In the genomic region with DNA sequence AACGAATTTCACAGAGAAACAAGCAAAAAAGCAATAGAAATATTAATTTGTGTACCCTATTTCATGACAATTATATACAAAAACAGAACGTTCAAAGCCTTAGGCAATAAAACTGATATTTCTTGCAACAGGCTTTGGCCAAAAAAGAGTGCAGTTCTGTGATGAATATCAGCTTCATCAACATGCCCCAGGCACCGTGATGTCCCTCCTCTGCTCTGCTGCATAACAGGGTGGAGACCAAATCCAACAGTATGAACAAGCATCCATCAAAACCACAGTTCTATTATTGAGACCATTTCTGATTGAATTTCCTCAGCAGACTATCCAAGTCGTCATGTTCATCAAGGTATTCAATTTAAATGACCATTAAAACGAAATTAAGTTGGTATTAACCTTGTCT, we compare ENCODE assay signal across 27 cellular contexts.
"Had no signal": no experiment of that assay in that cellular context is flagged by ENCODE, and none has a peak within 500 bp of the region (broad histone marks: within the 10 kb centered on the region; RNA-seq: fewer than 3 reads in every experiment).

No MANE protein-coding gene starts in this region.

- H3K9me3 ChIP-seq: ascending aorta, breast epithelium, colonic mucosa had no signal

- H3K4me3 ChIP-seq: ascending aorta, breast epithelium, cardiac muscle cell, colonic mucosa had no signal

- ATAC-seq: activated CD4-positive, alpha-beta T cell treated with anti-CD3 and anti-CD28 coated beads for 36 hours; activated CD8-positive, alpha-beta memory T cell treated with anti-CD3 and anti-CD28 coated beads, Interleukin-2, amount 10 ng/mL, durations not matched to agents 7 days and 5 days; activated CD8-positive, alpha-beta T cell treated with anti-CD3 and anti-CD28 coated beads, Interleukin-2, amount 10 ng/mL, durations not matched to agents 7 days and 5 days; activated naive CD8-positive, alpha-beta T cell treated with anti-CD3 and anti-CD28 coated beads, Interleukin-2, amount 50 U/mL, for 24 hours; esophagus mucosa had no signal

- DNase-seq: activated CD4-positive, alpha-beta memory T cell treated with anti-CD3 and anti-CD28 coated beads for 36 hours; activated CD4-positive, alpha-beta T cell treated with anti-CD3 and anti-CD28 coated beads for 36 hours; activated CD4-positive, alpha-beta T cell treated with anti-CD3 and anti-CD28 coated beads, Interleukin-2, amount 10 ng/mL, durations not matched to agents 24 days and 14 days; activated CD4-positive, CD25-positive, alpha-beta regulatory T cell; activated CD4-positive, CD25-positive, alpha-beta regulatory T cell treated with anti-CD3 and anti-CD28 coated beads, Interleukin-2, amount 50 U/mL, for 72 hours; activated CD8-positive, alpha-beta memory T cell treated with anti-CD3 and anti-CD28 coated beads, Interleukin-2, amount 10 ng/mL, durations not matched to agents 7 days and 5 days; activated CD8-positive, alpha-beta memory T cell treated with anti-CD3 and anti-CD28 coated beads, Interleukin-2, amount 50 U/mL, for 4 hours; activated CD8-positive, alpha-beta T cell treated with anti-CD3 and anti-CD28 coated beads, Interleukin-2, amount 10 ng/mL, durations not matched to agents 7 days and 5 days; activated effector memory CD4-positive, alpha-beta T cell treated with anti-CD3 and anti-CD28 coated beads, Interleukin-2, amount 50 U/mL, for 16 hours; activated naive CD4-positive, alpha-beta T cell treated with anti-CD3 and anti-CD28 coated beads for 36 hours; activated naive CD8-positive, alpha-beta T cell treated with anti-CD3 and anti-CD28 coated beads for 36 hours; activated naive CD8-positive, alpha-beta T cell treated with anti-CD3 and anti-CD28 coated beads, Interleukin-2, amount 50 U/mL, for 24 hours; activated T-cell treated with anti-CD3 and anti-CD28 coated beads, Interleukin-2, amount 50 U/mL, for 1 hour; activated T-cell treated with anti-CD3 and anti-CD28 coated beads, Interleukin-2, amount 50 U/mL, for 48 hours; central memory CD4-positive, alpha-beta T cell; cerebellar nuclear complex; colonic mucosa; effector CD8-positive, alpha-beta T cell; head of caudate nucleus; T-helper 2 cell had no signal

- H3K36me3 ChIP-seq: ascending aorta, breast epithelium, cardiac muscle cell, colonic mucosa had no signal

- FAIRE-seq: endometrium, endothelial cell of umbilical vein, frontal cortex had no signal

- H3K4me1 ChIP-seq: ascending aorta, breast epithelium, colonic mucosa had no signal

- H3K27me3 ChIP-seq: ascending aorta, breast epithelium, cardiac muscle cell, colonic mucosa had no signal

- H3K27ac ChIP-seq: ascending aorta, breast epithelium, cardiac muscle cell, colonic mucosa had no signal
